In the genomic region with DNA sequence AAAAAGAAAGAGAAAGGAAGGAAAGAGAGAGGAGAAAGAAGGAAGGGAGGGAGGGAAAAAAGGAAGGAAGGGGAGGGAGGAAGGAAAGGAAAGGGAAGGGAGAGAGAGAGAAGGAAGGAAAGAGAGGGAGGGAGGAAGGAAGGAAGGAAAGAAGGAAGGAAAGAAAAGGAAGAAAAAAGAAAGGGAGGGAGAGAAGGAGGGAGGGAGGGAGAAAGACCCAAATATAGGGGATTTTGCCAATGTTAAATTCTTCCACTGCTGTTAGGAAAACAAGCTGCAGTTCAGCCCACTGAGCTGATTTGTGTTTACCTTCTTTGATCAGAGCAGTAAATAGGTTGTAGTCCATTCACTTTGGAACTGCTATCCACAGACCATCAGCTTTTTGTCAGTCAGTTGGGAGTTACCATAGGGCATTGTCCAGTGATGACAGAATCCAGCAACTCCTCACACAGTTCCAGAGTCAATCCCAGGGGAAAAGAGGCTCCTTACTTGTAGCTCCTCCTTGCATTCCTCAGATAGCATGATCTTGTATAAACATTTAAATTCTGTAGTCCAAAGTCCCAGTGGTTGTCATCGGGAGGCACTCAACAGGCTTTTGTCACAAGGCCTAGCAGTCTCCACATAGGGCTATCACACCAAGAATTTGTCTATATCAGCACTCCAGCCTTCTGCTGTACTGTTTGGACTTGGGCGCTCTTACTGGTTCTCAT, we compare ENCODE assay signal across 12 cellular contexts. TPM values are rescaled to one million over a fixed set of nuclear protein-coding genes. Genes with fewer than 3 reads are reported as not detected.
DNase-seq lines count a peak whose midpoint lies in the region; ATAC-seq and TF ChIP-seq lines count a peak whose summit lies in the region.
"Had no signal": no experiment of that assay in that cellular context is flagged by ENCODE, and none has a peak within 500 bp of the region (broad histone marks: within the 10 kb centered on the region; RNA-seq: fewer than 3 reads in every experiment).

No MANE protein-coding gene starts in this region.

- no peaks in the 10 kb centered on the region for H3K4me1 Mint-ChIP-seq in activated CD8-positive, alpha-beta memory T cell treated with anti-CD3 and anti-CD28 coated beads, Interleukin-2, amount 10 ng/mL, durations not matched to agents 7 days and 5 days

- no peak for ATAC-seq in activated CD8-positive, alpha-beta memory T cell treated with anti-CD3 and anti-CD28 coated beads, Interleukin-2, amount 10 ng/mL, durations not matched to agents 7 days and 5 days
- ATAC-seq in HG03520 (IDR thresholded peaks at IDR 0.05; ENCODE audit: unreplicated experiment): no peak

- H3K9me3 Mint-ChIP-seq in activated CD8-positive, alpha-beta memory T cell treated with anti-CD3 and anti-CD28 coated beads, Interleukin-2, amount 10 ng/mL, durations not matched to agents 7 days and 5 days (ENCODE audit: low read depth): no peaks in the 10 kb centered on the region

- H3K27me3 ChIP-seq in mucosa of rectum (ENCODE audit: control insufficient read depth in 2 of 2, insufficient read depth in 2 of 2, low read length in 2 of 2): no peaks in the 10 kb centered on the region
- H3K27me3 ChIP-seq in breast epithelium: no peaks in the 10 kb centered on the region

- no peak overlapping the region for H3K9ac ChIP-seq in mucosa of rectum (ENCODE audit: low read depth in 1 of 2, low read length in 2 of 2)

- no peak for DNase-seq in activated CD8-positive, alpha-beta memory T cell treated with anti-CD3 and anti-CD28 coated beads, Interleukin-2, amount 10 ng/mL, durations not matched to agents 7 days and 5 days
- DNase-seq in activated CD8-positive, alpha-beta memory T cell treated with anti-CD3 and anti-CD28 coated beads, Interleukin-2, amount 50 U/mL, for 4 hours: no peak
- DNase-seq in fibroblast of mammary gland (ENCODE audit: low read depth): peak; percentile 68
- no peak for DNase-seq in NCI-H524 treated with DMSO at 0.1 percent for 48 hours (lab: John Stamatoyannopoulos, UW)
- no peak for DNase-seq in dermis blood vessel endothelial cell
- DNase-seq in breast epithelium (ENCODE audit: low spot score in 2 of 2): no peak
- DNase-seq: AML-193, anterior cingulate cortex, NCI-H1417 treated with DMSO at 0.1 percent for 48 hours, nucleus accumbens had no signal

- intact Hi-C loops in breast epithelium (cut with DNase I; ENCODE audit: low total_unique reads): no loop called here

- H3K4me3 Mint-ChIP-seq in activated CD8-positive, alpha-beta memory T cell treated with anti-CD3 and anti-CD28 coated beads, Interleukin-2, amount 10 ng/mL, durations not matched to agents 7 days and 5 days: no peak overlapping the region

- TF ChIP-seq POLR2A in breast epithelium (IDR thresholded peaks at IDR 0.05): no peak

- H3K36me3 ChIP-seq in mucosa of rectum (ENCODE audit: control insufficient read depth in 2 of 2, insufficient read depth in 2 of 2, low read length in 2 of 2) (peaks cover 20 to 47% of the 10 kb centered on the region in 2 donors), breast epithelium (no peaks in the 10 kb centered on the region)

- TF ChIP-seq CTCF in fibroblast of mammary gland (conservative IDR thresholded peaks at IDR 0.05; ENCODE audit: control insufficient read depth, insufficient read depth, low read depth, low read length) (no peak), breast epithelium (IDR thresholded peaks at IDR 0.05) (no peak)

- H3K4me3 ChIP-seq in fibroblast of mammary gland (ENCODE audit: control insufficient read depth, low read depth, low read length) (no peak overlapping the region), mucosa of rectum (ENCODE audit: low read length in 2 of 2) (no peak overlapping the region), breast epithelium (no peak overlapping the region)

- H3K27ac Mint-ChIP-seq in activated CD8-positive, alpha-beta memory T cell treated with anti-CD3 and anti-CD28 coated beads, Interleukin-2, amount 10 ng/mL, durations not matched to agents 7 days and 5 days: peak overlapping the region; percentile 47

- H3K27me3 Mint-ChIP-seq in activated CD8-positive, alpha-beta memory T cell treated with anti-CD3 and anti-CD28 coated beads, Interleukin-2, amount 10 ng/mL, durations not matched to agents 7 days and 5 days: no peaks in the 10 kb centered on the region

- no peaks in the 10 kb centered on the region for H3K9me3 ChIP-seq in mucosa of rectum (ENCODE audit: control insufficient read depth in 2 of 2, low read length in 2 of 2)
- H3K9me3 ChIP-seq in breast epithelium: no peaks in the 10 kb centered on the region

- peaks cover 28% of the 10 kb centered on the region for H3K36me3 Mint-ChIP-seq in activated CD8-positive, alpha-beta memory T cell treated with anti-CD3 and anti-CD28 coated beads, Interleukin-2, amount 10 ng/mL, durations not matched to agents 7 days and 5 days

- H3K27ac ChIP-seq in mucosa of rectum (ENCODE audit: low read depth in 2 of 2, low read length in 2 of 2) (peak overlapping the region; percentile 27 to 35), breast epithelium (no peak overlapping the region)

- peaks cover 5 to 8% of the 10 kb centered on the region in 2 donors for H3K4me1 ChIP-seq in mucosa of rectum (ENCODE audit: control insufficient read depth in 2 of 2, insufficient read depth in 2 of 2, low read length in 2 of 2)
- no peaks in the 10 kb centered on the region for H3K4me1 ChIP-seq in breast epithelium

- CTCF ChIA-PET in activated CD8-positive, alpha-beta memory T cell treated with anti-CD3 and anti-CD28 coated beads, Interleukin-2, amount 10 ng/mL, durations not matched to agents 7 days and 5 days (lab: Charles Lee): interaction anchor here (1.5 kb wide), 1 partner anchor 148 kb away, joined by 4 read pairs; no protein-coding TSS in a partner anchor

RNA-seq across cellular contexts. Expression of gene PPP1R8, which starts 13.5 kb away (rescaled TPM):
- total RNA-seq in activated CD8-positive, alpha-beta memory T cell treated with anti-CD3 and anti-CD28 coated beads, Interleukin-2, amount 10 ng/mL, durations not matched to agents 7 days and 5 days: 10 to 100 TPM; 57.4 to 68.7 TPM
- total RNA-seq in dermis blood vessel endothelial cell (51.2 and 65.1 TPM in 2 replicates), breast epithelium (10 to 100 TPM; 36.1 to 43.5 (median 37.9) TPM)

RNA-seq across cellular contexts. Expression of gene STX12, which starts 44.1 kb away (rescaled TPM):
- total RNA-seq in activated CD8-positive, alpha-beta memory T cell treated with anti-CD3 and anti-CD28 coated beads, Interleukin-2, amount 10 ng/mL, durations not matched to agents 7 days and 5 days: 10 to 100 TPM; 20.4 to 29.5 TPM
- total RNA-seq in dermis blood vessel endothelial cell: 95.2 and 115 TPM in 2 replicates
- 100 to 1,000 TPM in 1 of 3 donors, 10 to 100 TPM in 2; 62.3 to 165 (median 80.8) TPM for total RNA-seq in breast epithelium

RNA-seq across cellular contexts. Expression of gene THEMIS2, which starts 55.3 kb away (rescaled TPM):
- total RNA-seq in activated CD8-positive, alpha-beta memory T cell treated with anti-CD3 and anti-CD28 coated beads, Interleukin-2, amount 10 ng/mL, durations not matched to agents 7 days and 5 days: 10 to 100 TPM; 23.4 to 30.7 TPM
- 21.8 and 27.9 TPM in 2 replicates for total RNA-seq in dermis blood vessel endothelial cell
- total RNA-seq in breast epithelium: 10 to 100 TPM; 22.0 to 52.0 (median 25.6) TPM

Comparison
In these comparisons a context has a peak if more than half of its experiments do, and no peak if none do; other contexts are left out.
1. H3K27ac ChIP-seq: peak in mucosa of rectum (2 of 2); none in breast epithelium (0 of 2).